In genomic region chr17:15744091-15744676, GRCh38 we compare ENCODE assay signal across 20 cellular contexts. TPM values are rescaled to one million over a fixed set of nuclear protein-coding genes. Genes with fewer than 3 reads are reported as not detected.
DNase-seq lines count a peak whose midpoint lies in the region; ATAC-seq, FAIRE-seq and TF ChIP-seq lines count a peak whose summit lies in the region.
"Had no signal": no experiment of that assay in that cellular context is flagged by ENCODE, and none has a peak within 500 bp of the region (broad histone marks: within the 10 kb centered on the region; RNA-seq: fewer than 3 reads in every experiment).

No MANE protein-coding gene starts in this region.

- no peak overlapping the region for H4K8ac ChIP-seq in mesenchymal stem cell (ENCODE audit: low read length)

- H3K4ac ChIP-seq in mesenchymal stem cell (ENCODE audit: low read depth in 1 of 2, low read length in 2 of 2), result no peak overlapping the region

- H3K23ac ChIP-seq in mesenchymal stem cell (ENCODE audit: low read length in 2 of 2), result no peak overlapping the region

- H2BK120ac ChIP-seq in mesenchymal stem cell (ENCODE audit: low read depth, low read length), result no peak overlapping the region

- no peak overlapping the region for H3K18ac ChIP-seq in mesenchymal stem cell (ENCODE audit: low read depth in 1 of 2, low read length in 2 of 2)

- H3K27ac ChIP-seq in mesenchymal stem cell (ENCODE audit: low read length, poor library complexity, severe bottlenecking), result peak overlapping the region; percentile 14
- H3K27ac ChIP-seq: RWPE1, SK-N-MC had no signal

- no peak overlapping the region for H3K4me2 ChIP-seq in mesenchymal stem cell (ENCODE audit: low read length, poor library complexity, severe bottlenecking)

- H3K9me3 Mint-ChIP-seq in MCF 10A (ENCODE audit: unreplicated experiment), result no peaks in the 10 kb centered on the region
- H3K9me3 Mint-ChIP-seq: CD4-positive, CD25-positive, alpha-beta regulatory T cell; T-cell had no signal

- intact Hi-C loops in MCF 10A (cut with micrococcal nuclease), result no loop called here

- H3K36me3 ChIP-seq in mesenchymal stem cell (ENCODE audit: control insufficient read depth in 1 of 2, insufficient read depth in 2 of 2, low read depth in 1 of 2, low read length in 2 of 2), result no peaks in the 10 kb centered on the region

- ATAC-seq in GM21717 (IDR thresholded peaks at IDR 0.05; ENCODE audit: unreplicated experiment), result no peak
- ATAC-seq: T-cell had no signal

- H3K27ac Mint-ChIP-seq in MCF 10A (ENCODE audit: low read depth, unreplicated experiment), result no peak overlapping the region
- H3K27ac Mint-ChIP-seq: CD4-positive, CD25-positive, alpha-beta regulatory T cell; T-cell had no signal

- no peak overlapping the region for H2BK12ac ChIP-seq in mesenchymal stem cell (ENCODE audit: low read length in 2 of 2)

- WGBS in mesenchymal stem cell, result 80% methylated on average over 7 of the region's 7 CpGs

- H4K91ac ChIP-seq in mesenchymal stem cell (ENCODE audit: low read length), result no peak overlapping the region

- no peaks in the 10 kb centered on the region for H3K36me3 Mint-ChIP-seq in MCF 10A (ENCODE audit: insufficient read depth, unreplicated experiment)
- H3K36me3 Mint-ChIP-seq: CD4-positive, CD25-positive, alpha-beta regulatory T cell; T-cell had no signal

- no peak overlapping the region for H2BK5ac ChIP-seq in mesenchymal stem cell (ENCODE audit: low read depth, low read length, poor library complexity, severe bottlenecking)

- no peaks in the 10 kb centered on the region for H3K79me1 ChIP-seq in mesenchymal stem cell (replicated peaks; ENCODE audit: low read length, poor library complexity, severe bottlenecking)

- H3K9me3 ChIP-seq in mesenchymal stem cell (ENCODE audit: control insufficient read depth, low read length), result peaks cover 10% of the 10 kb centered on the region

- peak overlapping the region; percentile 12 for H2AK5ac ChIP-seq in mesenchymal stem cell (ENCODE audit: low read length, severe bottlenecking)

- no peak for TF ChIP-seq CTCF in MCF 10A (IDR thresholded peaks at IDR 0.05; ENCODE audit: unreplicated experiment)

- H3K4me1 Mint-ChIP-seq in MCF 10A (ENCODE audit: insufficient read depth, unreplicated experiment), result no peaks in the 10 kb centered on the region
- H3K4me1 Mint-ChIP-seq: CD4-positive, CD25-positive, alpha-beta regulatory T cell; T-cell had no signal

- H2AFZ ChIP-seq in mesenchymal stem cell (ENCODE audit: low read depth, low read length), result no peak overlapping the region

- in situ Hi-C loops in T47D (cut with HindIII; ENCODE audit: low pct_unique_long_range_greater_than_20kb, low sequenced_read_pairs), result no loop called here

- DNase-seq in T47D (ENCODE audit: low read depth in 1 of 2, low spot score in 1 of 2) (peak; percentile 6 to 25), MCF 10A (ENCODE audit: unreplicated experiment) (no peak), HTR-8/SVneo (ENCODE audit: insufficient read length, low spot score) (no peak), mesenchymal stem cell (no peak), mesenteric fat pad (ENCODE audit: low spot score) (no peak)
- no peak for DNase-seq in stimulated activated CD4-positive, alpha-beta T cell treated with anti-CD3 and anti-CD28 coated beads, Interleukin-15, amount 100 ng/mL, for 24 hours
- DNase-seq: CD4-positive, CD25-positive, alpha-beta regulatory T cell; EL; GF-D8; IMR-90; Karpas-422; NCI-H1694; NCI-H446 treated with DMSO at 0.1 percent for 48 hours; NK-92 treated with Interleukin-12 subunit alpha and Interleukin-12 subunit beta, amount 100 ng/mL, for 24 hours; SHP77 treated with DMSO at 0.1 percent for 48 hours; T-cell had no signal

- H2BK15ac ChIP-seq in mesenchymal stem cell (ENCODE audit: low read depth, poor library complexity, severe bottlenecking), result no peak overlapping the region

- no peak overlapping the region for H3K14ac ChIP-seq in mesenchymal stem cell (ENCODE audit: low read length in 2 of 2)

- POLR2A ChIA-PET in MCF 10A (lab: Yijun Ruan, JAX), result no interaction called here

- FAIRE-seq in HTR-8/SVneo (lab: Jason Lieb, UNC), result peak; percentile 89

- peaks cover 0 to 30% of the 10 kb centered on the region in 2 experiments for H3K27me3 ChIP-seq in mesenchymal stem cell (ENCODE audit: control insufficient read depth in 1 of 2, insufficient read depth in 1 of 2, low read length in 2 of 2)

- H3K4me1 ChIP-seq in mesenchymal stem cell (ENCODE audit: control insufficient read depth, insufficient read depth, low read depth, low read length), result peaks cover 10% of the 10 kb centered on the region

- peaks cover 14% of the 10 kb centered on the region for H3K27me3 Mint-ChIP-seq in MCF 10A (ENCODE audit: insufficient read depth, unreplicated experiment)

- no peak overlapping the region for H3K4me3 Mint-ChIP-seq in MCF 10A (ENCODE audit: unreplicated experiment)
- H3K4me3 Mint-ChIP-seq: CD4-positive, CD25-positive, alpha-beta regulatory T cell; T-cell had no signal

- CTCF ChIA-PET in MCF 10A (lab: Yijun Ruan, JAX), result no interaction called here

- H3K9ac ChIP-seq in mesenchymal stem cell (ENCODE audit: low read length), result no peak overlapping the region

- no TSS peak for BruUV-seq in MCF 10A (replicated peaks; lab: Mats Ljungman, UMichigan)

- no peak overlapping the region for H3K4me3 ChIP-seq in mesenchymal stem cell (ENCODE audit: insufficient read depth in 1 of 2, low read depth in 1 of 2, low read length in 2 of 2)
- H3K4me3 ChIP-seq: SK-N-MC had no signal

RNA-seq across cellular contexts. Expression of gene TBC1D26, which starts 12.1 kb away (rescaled TPM):
- total RNA-seq in MCF 10A (2022) (not detected in 2 replicates), mesenteric fat pad (not detected)
- polyA plus RNA-seq in mesenchymal stem cell (2013, experiment 1 of 2), result 0.03 TPM
- polyA plus RNA-seq in mesenchymal stem cell (2013, experiment 2 of 2), result not detected
- total RNA-seq: IMR-90, M059J, T-cell had no signal
- polyA plus RNA-seq: CD4-positive, CD25-positive, alpha-beta regulatory T cell had no signal

RNA-seq across cellular contexts. Expression of gene ZNF286A, which starts 44.6 kb away (rescaled TPM):
- total RNA-seq in MCF 10A (2022) (24.3 and 25.7 TPM in 2 replicates), mesenteric fat pad (9.4 TPM)
- 11.0 TPM for polyA plus RNA-seq in mesenchymal stem cell (2013, experiment 1 of 2)
- polyA plus RNA-seq in mesenchymal stem cell (2013, experiment 2 of 2), result 12.0 TPM

Comparison
In these comparisons a context has a peak if more than half of its experiments do, and no peak if none do; other contexts are left out.
1. DNase-seq: peak in T47D (2 of 2); none in MCF 10A (single experiment), HTR-8/SVneo (single experiment), mesenchymal stem cell (single experiment), mesenteric fat pad (single experiment) and stimulated activated CD4-positive, alpha-beta T cell treated with anti-CD3 and anti-CD28 coated beads, Interleukin-15, amount 100 ng/mL, for 24 hours (single experiment).